ENCODE assay signal across 37 cellular contexts in the genomic region with DNA sequence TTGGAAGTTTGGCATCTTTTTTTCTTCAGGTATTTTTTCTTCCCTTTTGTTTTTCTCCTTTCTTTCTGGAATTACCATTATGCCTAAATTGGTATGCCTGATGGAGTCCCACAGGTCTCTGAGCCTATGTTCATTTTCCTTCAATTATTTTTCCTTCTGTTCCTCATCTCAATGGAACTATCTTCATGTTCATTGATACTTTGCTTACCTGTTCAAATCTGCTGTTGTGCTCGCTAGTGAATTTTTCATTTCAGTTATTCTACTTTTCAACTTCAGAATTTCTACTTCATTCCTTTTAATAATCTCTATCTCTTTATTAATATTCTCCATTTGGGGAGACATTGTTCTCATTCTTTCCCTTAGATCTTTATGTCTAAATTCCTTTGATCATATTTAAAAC. TPM values are rescaled to one million over a fixed set of nuclear protein-coding genes. Genes with fewer than 3 reads are reported as not detected.
"Had no signal": no experiment of that assay in that cellular context is flagged by ENCODE, and none has a peak within 500 bp of the region (broad histone marks: within the 10 kb centered on the region; RNA-seq: fewer than 3 reads in every experiment).

No MANE protein-coding gene starts in this region.

- H3K36me3 ChIP-seq: adrenal gland, ascending aorta, brain microvascular endothelial cell, breast epithelium, cardiac muscle cell had no signal

- H3K27me3 ChIP-seq: adrenal gland, ascending aorta, body of pancreas, brain microvascular endothelial cell, cardiac muscle cell had no signal

- H3K4me3 ChIP-seq: adrenal gland, ascending aorta, body of pancreas, breast epithelium, cardiac muscle cell had no signal

- H3K27ac ChIP-seq: adrenal gland, ascending aorta, body of pancreas, brain microvascular endothelial cell, breast epithelium, cardiac muscle cell had no signal

- H3K9me3 ChIP-seq: adrenal gland, body of pancreas had no signal

- H3K4me1 ChIP-seq: adrenal gland, ascending aorta, body of pancreas, breast epithelium had no signal

- FAIRE-seq: astrocyte, bronchial epithelial cell had no signal

- ATAC-seq: activated naive CD4-positive, alpha-beta T cell treated with anti-CD3 and anti-CD28 coated beads, Interleukin-2, amount 50 U/mL, for 72 hours; activated naive CD8-positive, alpha-beta T cell treated with anti-CD3 and anti-CD28 coated beads, Interleukin-2, amount 50 U/mL, for 24 hours; activated T-cell treated with anti-CD3 and anti-CD28 coated beads, Interleukin-2, amount 50 U/mL, for 4 hours; activated T-cell treated with anti-CD3 and anti-CD28 coated beads, Interleukin-2, amount 50 U/mL, for 72 hours; activated T-helper 17 cell treated with anti-CD3 and anti-CD28 coated beads, Interleukin-2, amount 50 U/mL, for 72 hours; body of pancreas had no signal

- DNase-seq: activated effector memory CD4-positive, alpha-beta T cell treated with anti-CD3 and anti-CD28 coated beads, Interleukin-2, amount 50 U/mL, for 16 hours; activated effector memory CD4-positive, alpha-beta T cell treated with Interleukin-2 at 50 U/mL for 16 hours; activated gamma-delta T cell; activated gamma-delta T cell treated with Interleukin-2 at 50 U/mL for 16 hours; activated naive CD4-positive, alpha-beta T cell; activated naive CD4-positive, alpha-beta T cell treated with anti-CD3 and anti-CD28 coated beads for 36 hours; activated naive CD4-positive, alpha-beta T cell treated with anti-CD3 and anti-CD28 coated beads, Interleukin-2, amount 10 ng/mL, durations not matched to agents 7 days and 5 days; activated naive CD4-positive, alpha-beta T cell treated with anti-CD3 and anti-CD28 coated beads, Interleukin-2, amount 50 U/mL, for 16 hours; activated naive CD4-positive, alpha-beta T cell treated with Interleukin-2 at 50 U/mL for 16 hours; activated naive CD8-positive, alpha-beta T cell treated with anti-CD3 and anti-CD28 coated beads for 36 hours; activated naive CD8-positive, alpha-beta T cell treated with anti-CD3 and anti-CD28 coated beads, Interleukin-2, amount 10 ng/mL, durations not matched to agents 7 days and 5 days; activated naive CD8-positive, alpha-beta T cell treated with anti-CD3 and anti-CD28 coated beads, Interleukin-2, amount 50 U/mL, for 24 hours; activated T-cell treated with anti-CD3 and anti-CD28 coated beads, Interleukin-2, amount 50 U/mL, for 1 hour; activated T-cell treated with anti-CD3 and anti-CD28 coated beads, Interleukin-2, amount 50 U/mL, for 24 hours; activated T-cell treated with anti-CD3 and anti-CD28 coated beads, Interleukin-2, amount 50 U/mL, for 4 hours; activated T-cell treated with anti-CD3 and anti-CD28 coated beads, Interleukin-2, amount 50 U/mL, for 48 hours; activated T-cell treated with anti-CD3 and anti-CD28 coated beads, Interleukin-2, amount 50 U/mL, for 72 hours; adrenal gland; amniotic stem cell; amygdala; anterior cingulate cortex; aorta; body of pancreas; brain microvascular endothelial cell; caudate nucleus; central memory CD4-positive, alpha-beta T cell; cerebellar nuclear complex had no signal

RNA-seq across cellular contexts. Expression of a gene that starts 16.1 kb away (rescaled TPM):
- total RNA-seq: activated naive CD4-positive, alpha-beta T cell treated with anti-CD3 and anti-CD28 coated beads for 36 hours; activated naive CD4-positive, alpha-beta T cell treated with anti-CD3 and anti-CD28 coated beads, Interleukin-2, amount 50 U/mL, for 72 hours; activated naive CD8-positive, alpha-beta T cell treated with anti-CD3 and anti-CD28 coated beads for 36 hours; activated naive CD8-positive, alpha-beta T cell treated with anti-CD3 and anti-CD28 coated beads, Interleukin-2, amount 10 ng/mL, durations not matched to agents 7 days and 5 days; activated T-cell treated with anti-CD3 and anti-CD28 coated beads, Interleukin-2, amount 50 U/mL, for 4 hours; activated T-cell treated with anti-CD3 and anti-CD28 coated beads, Interleukin-2, amount 50 U/mL, for 72 hours; activated T-helper 1 cell treated with anti-CD3 and anti-CD28 coated beads, Interleukin-12 subunit alpha, Interleukin-12 subunit beta, Interleukin-2, Interleukin-4 antibody, amounts not matched to agents 30 ng/mL and 10 ng/mL and 1 ng/mL, durations not matched to agents 14 hours and 24 hours and 36 hours; activated T-helper 17 cell treated with anti-CD3 and anti-CD28 coated beads, Interleukin-2, amount 50 U/mL, for 72 hours; activated T-helper 2 cell treated with anti-CD3 and anti-CD28 coated beads, Interferon-gamma antibody, Interleukin-2, Interleukin-4, amounts not matched to agents 10 μg/mL and 5 μg/mL and 100 μg/mL, durations not matched to agents 14 hours and 24 hours and 36 hours; aorta; ascending aorta; astrocyte; breast epithelium; bronchial epithelial cell; cardiac muscle cell; chondrocyte had no signal
- polyA plus RNA-seq: aorta, cardiac muscle cell had no signal
